In the genomic region with DNA sequence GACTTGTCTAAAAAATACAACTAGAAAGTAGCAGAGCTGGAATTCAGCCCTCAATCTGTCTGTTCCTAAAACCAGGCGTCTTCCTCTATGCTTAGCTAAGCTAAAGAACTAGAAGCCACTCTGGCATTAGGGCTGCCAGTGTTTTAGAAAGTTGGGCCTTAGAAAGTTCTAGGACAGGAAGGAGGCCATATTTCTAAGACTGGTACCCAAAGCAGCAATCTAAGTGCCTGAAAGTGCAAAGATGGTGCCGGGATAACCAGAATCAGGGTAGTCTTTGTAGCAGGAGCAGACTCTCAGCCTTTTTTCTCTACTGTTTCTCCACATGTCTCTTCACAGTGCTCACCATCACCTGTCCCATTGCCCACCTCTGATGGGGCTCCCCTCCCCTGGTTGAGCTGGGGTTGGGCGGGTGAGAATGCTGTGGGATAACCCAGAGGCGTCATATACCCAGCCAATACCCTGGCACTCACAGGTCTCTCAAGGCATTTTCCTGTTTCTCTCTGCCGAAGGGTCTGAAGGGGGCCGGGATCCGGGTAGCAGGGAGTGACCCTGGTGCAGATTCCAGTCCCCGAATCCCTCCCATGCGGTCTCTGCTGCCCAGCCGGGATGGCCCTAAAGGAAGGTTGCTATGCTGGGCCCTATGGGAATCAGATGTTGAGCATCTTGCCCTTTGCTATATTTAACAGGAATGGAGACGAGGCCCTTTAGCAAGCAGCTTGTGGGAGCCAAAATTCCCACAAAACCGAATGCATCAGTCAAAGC, we compare ENCODE assay signal across 9 cellular contexts. TPM values are rescaled to one million over a fixed set of nuclear protein-coding genes. Genes with fewer than 3 reads are reported as not detected.
DNase-seq lines count a peak whose midpoint lies in the region; ATAC-seq and TF ChIP-seq lines count a peak whose summit lies in the region.
"Had no signal": no experiment of that assay in that cellular context is flagged by ENCODE, and none has a peak within 500 bp of the region (broad histone marks: within the 10 kb centered on the region; RNA-seq: fewer than 3 reads in every experiment).

No MANE protein-coding gene starts in this region.

- H3K27ac ChIP-seq in CD8-positive, alpha-beta memory T cell (ENCODE audit: low read depth, low read length), result peak overlapping the region; percentile 86
- H3K27ac ChIP-seq in KMS-11 (peak overlapping the region; percentile 95), cingulate gyrus (ENCODE audit: low read depth, low read length) (peak overlapping the region; percentile 83), neutrophil (peak overlapping the region; percentile 99)

- H2AFZ ChIP-seq in KMS-11 (ENCODE audit: low read depth), result peak overlapping the region; percentile 53

- H3K27me3 ChIP-seq in CD8-positive, alpha-beta memory T cell (ENCODE audit: insufficient read depth, low read length, poor library complexity, severe bottlenecking), result no peaks in the 10 kb centered on the region
- H3K27me3 ChIP-seq in KMS-11 (ENCODE audit: insufficient read depth, low read depth) (no peaks in the 10 kb centered on the region), neutrophil (no peaks in the 10 kb centered on the region)

- DNase-seq in CD8-positive, alpha-beta memory T cell, result no peak
- no peak for DNase-seq in KG1 (lab: John Stamatoyannopoulos, UW)
- no peak for DNase-seq in stimulated activated CD4-positive, alpha-beta T cell treated with anti-CD3 and anti-CD28 coated beads, Interleukin-12 subunit alpha, Interleukin-12 subunit beta, amount 100 ng/mL, for 4 hours
- DNase-seq in activated CD4-positive, alpha-beta T cell treated with anti-CD3 and anti-CD28 coated beads, Interleukin-2, amount 50 U/mL, for 4 hours, result no peak
- DNase-seq: DMS79 had no signal

- H3K79me2 ChIP-seq in KMS-11 (ENCODE audit: insufficient read depth, low read depth), result peaks cover 46% of the 10 kb centered on the region

- H3K4me3 Mint-ChIP-seq in CD8-positive, alpha-beta memory T cell, result peak overlapping the region; percentile 94 to 98 (median 96)

- H3K27ac Mint-ChIP-seq in CD8-positive, alpha-beta memory T cell, result peak overlapping the region; percentile 94 to 100 (median 98)

- no peaks in the 10 kb centered on the region for H4K20me1 ChIP-seq in KMS-11 (ENCODE audit: insufficient read depth)

- peaks cover 4% of the 10 kb centered on the region for H3K36me3 ChIP-seq in CD8-positive, alpha-beta memory T cell (ENCODE audit: insufficient read depth, low read length)
- peaks cover 12% of the 10 kb centered on the region; the same call in 1 of the 2 replicates for H3K36me3 ChIP-seq in KMS-11 (ENCODE audit: insufficient read depth)
- peaks cover under 1% of the 10 kb centered on the region for H3K36me3 ChIP-seq in neutrophil

- CTCF ChIA-PET in CD8-positive, alpha-beta memory T cell (lab: Charles Lee), result interaction anchor here (1.5 to 11.1 kb wide), 6 partner anchors 9 to 88 kb away, joined by 3 to 63 read pairs (median 14); no protein-coding TSS in a partner anchor

- H3K27me3 Mint-ChIP-seq in CD8-positive, alpha-beta memory T cell, result peaks cover 0 to 5% of the 10 kb centered on the region in 2 donors

- peaks cover 10 to 31% (median 13%) of the 10 kb centered on the region in 3 donors for H3K36me3 Mint-ChIP-seq in CD8-positive, alpha-beta memory T cell

- no peaks in the 10 kb centered on the region for H3K9me3 ChIP-seq in CD8-positive, alpha-beta memory T cell (ENCODE audit: low read length)
- no peaks in the 10 kb centered on the region for H3K9me3 ChIP-seq in neutrophil

- H3K4me2 ChIP-seq in KMS-11, result peak overlapping the region; percentile 87

- H3K4me1 Mint-ChIP-seq in CD8-positive, alpha-beta memory T cell, result peaks cover 66 to 71% (median 68%) of the 10 kb centered on the region in 3 donors

- H3K4me3 ChIP-seq in CD8-positive, alpha-beta memory T cell (ENCODE audit: low read length), result peak overlapping the region; percentile 60
- H3K4me3 ChIP-seq in KMS-11 (IDR thresholded peaks at IDR 0.05; ENCODE audit: insufficient read depth, low read depth, low read length), result peak overlapping the region; percentile 47
- H3K4me3 ChIP-seq in neutrophil (ENCODE audit: low read depth in 1 of 2, low read length in 1 of 2), result peak overlapping the region; percentile 88 to 90

- H3K9ac ChIP-seq in KMS-11, result peak overlapping the region; percentile 97

- ATAC-seq in GM21390 (IDR thresholded peaks at IDR 0.05; ENCODE audit: unreplicated experiment), result no peak

- POLR2A ChIA-PET in CD8-positive, alpha-beta memory T cell (lab: Charles Lee), result interaction anchor here (1.2 to 2.7 kb wide), 5 partner anchors 11 to 28 kb away, joined by 4 to 23 read pairs (median 6); no protein-coding TSS in a partner anchor

- peaks cover 61% of the 10 kb centered on the region for H3K4me1 ChIP-seq in CD8-positive, alpha-beta memory T cell (ENCODE audit: insufficient read depth, low read length)
- peaks cover 68% of the 10 kb centered on the region for H3K4me1 ChIP-seq in KMS-11 (ENCODE audit: low read depth, poor library complexity, severe bottlenecking)
- H3K4me1 ChIP-seq in neutrophil (ENCODE audit: control insufficient read depth in 1 of 2, insufficient read depth in 1 of 2, low read depth in 1 of 2, low read length in 1 of 2), result peaks cover 71 to 73% of the 10 kb centered on the region in 2 experiments

- no peak for TF ChIP-seq CTCF in KMS-11 (conservative IDR thresholded peaks at IDR 0.05; ENCODE audit: low read depth, low read length)
- no peak for TF ChIP-seq CTCF in neutrophil (IDR thresholded peaks at IDR 0.05)

- H3K9me3 Mint-ChIP-seq in CD8-positive, alpha-beta memory T cell, result peaks cover 0 to 8% (median 2%) of the 10 kb centered on the region in 5 donors

RNA-seq across cellular contexts. Expression of gene RCSD1, which starts 1.1 kb away (rescaled TPM):
- total RNA-seq in CD8-positive, alpha-beta memory T cell, result 10 to 100 TPM; 45.9 to 47.9 TPM
- 171 TPM for polyA plus RNA-seq in CD8-positive, alpha-beta memory T cell
